ENCODE assay signal across 23 cellular contexts in genomic region chr5:143304836-143305475, GRCh38.
"Had no signal": no experiment of that assay in that cellular context is flagged by ENCODE, and none has a peak within 500 bp of the region (broad histone marks: within the 10 kb centered on the region; RNA-seq: fewer than 3 reads in every experiment).

No MANE protein-coding gene starts in this region.

- H3K36me3 ChIP-seq: WERI-Rb-1 had no signal

- H3K4me1 Mint-ChIP-seq: mesothelial cell of epicardium had no signal

- H3K27ac Mint-ChIP-seq: activated naive CD4-positive, alpha-beta T cell treated with anti-CD3 and anti-CD28 coated beads for 36 hours; mesothelial cell of epicardium; nephron progenitor cell; stimulated activated memory B cell treated with anti-CD40 and anti-IgM and Interleukin-4, amounts not matched to agents 10 μg/mL and 1 μg/mL and 100 μg/mL, for 72 hours had no signal

- H3K9me3 ChIP-seq: esophagus squamous epithelium had no signal

- H3K4me3 ChIP-seq: esophagus squamous epithelium, lung, spleen, tibial nerve had no signal

- H3K9me3 Mint-ChIP-seq: effector memory CD8-positive, alpha-beta T cell had no signal

- H3K27me3 ChIP-seq: esophagus squamous epithelium, spleen, tibial nerve had no signal

- ATAC-seq: effector memory CD8-positive, alpha-beta T cell; left lobe of liver; stimulated activated memory B cell treated with anti-CD40 and anti-IgM and Interleukin-4, amounts not matched to agents 10 μg/mL and 1 μg/mL and 100 μg/mL, for 72 hours had no signal

- H3K27me3 Mint-ChIP-seq: effector memory CD8-positive, alpha-beta T cell; stimulated activated memory B cell treated with anti-CD40 and anti-IgM and Interleukin-4, amounts not matched to agents 10 μg/mL and 1 μg/mL and 100 μg/mL, for 72 hours had no signal

- H3K27ac ChIP-seq: esophagus squamous epithelium, spleen, tibial nerve, WERI-Rb-1 had no signal

- DNase-seq: activated CD4-positive, alpha-beta T cell treated with anti-CD3 and anti-CD28 coated beads for 1 hour; activated CD4-positive, alpha-beta T cell treated with anti-CD3 and anti-CD28 coated beads, Interleukin-2, amount 50 U/mL, for 48 hours; activated naive CD4-positive, alpha-beta T cell treated with anti-CD3 and anti-CD28 coated beads for 36 hours; activated T-cell treated with anti-CD3 and anti-CD28 coated beads for 4 hours; dermis blood vessel endothelial cell; effector memory CD8-positive, alpha-beta T cell; esophagus squamous epithelium; foreskin melanocyte; glutamatergic neuron; hypothalamus; kidney; nephron progenitor cell; occipital lobe; retina; spleen; stimulated activated CD4-positive, alpha-beta T cell treated with anti-CD3 and anti-CD28 coated beads, Interleukin-4, amount 100 ng/mL, for 4 hours; T-helper 2 cell; WERI-Rb-1 had no signal

- H3K4me3 Mint-ChIP-seq: activated naive CD4-positive, alpha-beta T cell treated with anti-CD3 and anti-CD28 coated beads for 36 hours; effector memory CD8-positive, alpha-beta T cell; mesothelial cell of epicardium; nephron progenitor cell; stimulated activated memory B cell treated with anti-CD40 and anti-IgM and Interleukin-4, amounts not matched to agents 10 μg/mL and 1 μg/mL and 100 μg/mL, for 72 hours had no signal
